Comparison of ENCODE assay signal across 21 cellular contexts in genomic region chr15:57452090-57452754, GRCh38.
"Had no signal": no experiment of that assay in that cellular context is flagged by ENCODE, and none has a peak within 500 bp of the region (broad histone marks: within the 10 kb centered on the region; RNA-seq: fewer than 3 reads in every experiment).

No MANE protein-coding gene starts in this region.

- H3K4me1 Mint-ChIP-seq: memory B cell; stimulated activated naive B cell treated with anti-CD40 and anti-IgM and Interleukin-4, amounts not matched to agents 10 μg/mL and 1 μg/mL and 100 μg/mL, for 72 hours; stimulated activated naive CD8-positive, alpha-beta T cell treated with anti-CD3 and anti-CD28 coated beads, Interleukin-15, amount 100 ng/mL, for 72 hours had no signal

- H3K36me3 ChIP-seq: gastrocnemius medialis, thoracic aorta had no signal

- H3K4me3 Mint-ChIP-seq: memory B cell; natural killer cell treated with Interleukin-12 subunit alpha and Interleukin-12 subunit beta and Interleukin-15 and Interleukin-18, amount 100 ng/mL, for 72 hours; stimulated activated naive B cell treated with anti-CD40 and anti-IgM and Interleukin-4, amounts not matched to agents 10 μg/mL and 1 μg/mL and 100 μg/mL, for 72 hours; stimulated activated naive CD8-positive, alpha-beta T cell treated with anti-CD3 and anti-CD28 coated beads, Interleukin-15, amount 100 ng/mL, for 72 hours had no signal

- H3K79me2 ChIP-seq: parathyroid adenoma had no signal

- H2AFZ ChIP-seq: parathyroid adenoma had no signal

- ATAC-seq: gastrocnemius medialis; natural killer cell treated with Interleukin-12 subunit alpha and Interleukin-12 subunit beta and Interleukin-15 and Interleukin-18, amount 100 ng/mL, for 72 hours; sciatic nerve; stimulated activated naive B cell treated with anti-CD40 and anti-IgM and Interleukin-4, amounts not matched to agents 10 μg/mL and 1 μg/mL and 100 μg/mL, for 72 hours; stimulated activated naive CD8-positive, alpha-beta T cell treated with anti-CD3 and anti-CD28 coated beads, Interleukin-15, amount 100 ng/mL, for 72 hours had no signal

- H3K9me3 Mint-ChIP-seq: memory B cell; natural killer cell treated with Interleukin-12 subunit alpha and Interleukin-12 subunit beta and Interleukin-15 and Interleukin-18, amount 100 ng/mL, for 72 hours; stimulated activated naive CD8-positive, alpha-beta T cell treated with anti-CD3 and anti-CD28 coated beads, Interleukin-15, amount 100 ng/mL, for 72 hours had no signal

- H3K27ac ChIP-seq: dorsolateral prefrontal cortex, esophagus muscularis mucosa, gastrocnemius medialis, parathyroid adenoma, thoracic aorta had no signal

- H3K9me3 ChIP-seq: esophagus muscularis mucosa, gastrocnemius medialis, thoracic aorta had no signal

- H3K36me3 Mint-ChIP-seq: memory B cell; natural killer cell treated with Interleukin-12 subunit alpha and Interleukin-12 subunit beta and Interleukin-15 and Interleukin-18, amount 100 ng/mL, for 72 hours had no signal

- H3K4me1 ChIP-seq: esophagus muscularis mucosa, gastrocnemius medialis, parathyroid adenoma had no signal

- H3K27ac Mint-ChIP-seq: memory B cell; natural killer cell treated with Interleukin-12 subunit alpha and Interleukin-12 subunit beta and Interleukin-15 and Interleukin-18, amount 100 ng/mL, for 72 hours; stimulated activated naive B cell treated with anti-CD40 and anti-IgM and Interleukin-4, amounts not matched to agents 10 μg/mL and 1 μg/mL and 100 μg/mL, for 72 hours; stimulated activated naive CD8-positive, alpha-beta T cell treated with anti-CD3 and anti-CD28 coated beads, Interleukin-15, amount 100 ng/mL, for 72 hours had no signal

- DNase-seq: central memory CD4-positive, alpha-beta T cell; cortex of kidney; dorsolateral prefrontal cortex; effector CD8-positive, alpha-beta T cell; gastrocnemius medialis; glutamatergic neuron; kidney; left cardiac atrium; midbrain; occipital lobe; stimulated activated CD4-positive, alpha-beta T cell treated with anti-CD3 and anti-CD28 coated beads, Interleukin-2, amount 100 ng/mL, for 24 hours; stimulated activated CD4-positive, alpha-beta T cell treated with anti-CD3 and anti-CD28 coated beads, Interleukin-4, amount 100 ng/mL, for 4 hours; stimulated activated naive B cell treated with anti-CD40 and anti-IgM and Interleukin-4, amounts not matched to agents 10 μg/mL and 1 μg/mL and 100 μg/mL, for 72 hours; stimulated activated naive CD8-positive, alpha-beta T cell treated with anti-CD3 and anti-CD28 coated beads, Interleukin-15, amount 100 ng/mL, for 72 hours; substantia nigra had no signal

- H3K27me3 ChIP-seq: esophagus muscularis mucosa, gastrocnemius medialis had no signal

- H3K9ac ChIP-seq: parathyroid adenoma had no signal

- H3K4me3 ChIP-seq: dorsolateral prefrontal cortex, esophagus muscularis mucosa, gastrocnemius medialis, thoracic aorta had no signal
